Comparison of ENCODE assay signal across 11 cellular contexts in genomic region chr10:97888134-97888533, GRCh38.
"Had no signal": no experiment of that assay in that cellular context is flagged by ENCODE, and none has a peak within 500 bp of the region (broad histone marks: within the 10 kb centered on the region; RNA-seq: fewer than 3 reads in every experiment).

No MANE protein-coding gene starts in this region.

- H3K27me3 ChIP-seq: body of pancreas, colonic mucosa, pancreas, right lobe of liver, testis had no signal

- FAIRE-seq: frontal cortex, pancreas had no signal

- H3K9me3 ChIP-seq: body of pancreas, colonic mucosa, pancreas, right lobe of liver, testis had no signal

- ATAC-seq: natural killer cell; right lobe of liver; stimulated activated memory B cell treated with anti-CD40 and anti-IgM and Interleukin-4, amounts not matched to agents 10 μg/mL and 1 μg/mL and 100 μg/mL, for 72 hours had no signal

- DNase-seq: activated CD4-positive, CD25-positive, alpha-beta regulatory T cell; activated naive CD8-positive, alpha-beta T cell treated with anti-CD3 and anti-CD28 coated beads, Interleukin-2, amount 10 ng/mL, durations not matched to agents 7 days and 5 days; activated T-cell treated with anti-CD3 and anti-CD28 coated beads, Interleukin-2, amount 50 U/mL, for 1 hour; colonic mucosa; natural killer cell; right lobe of liver; testis had no signal

- H3K4me3 ChIP-seq: body of pancreas, colonic mucosa, pancreas, right lobe of liver, testis had no signal

- H3K27ac ChIP-seq: body of pancreas, colonic mucosa, pancreas, right lobe of liver, testis had no signal

- H3K36me3 ChIP-seq: colonic mucosa, pancreas, right lobe of liver had no signal

- H3K4me1 ChIP-seq: colonic mucosa, pancreas, right lobe of liver, testis had no signal
